In genomic region chr4:84031401-84031800, GRCh38 we compare ENCODE assay signal across 19 cellular contexts.
A peak's percentile ranks its signal among the peaks of the same experiment; 100 is the strongest.
DNase-seq lines count a peak whose midpoint lies in the region; ATAC-seq lines count a peak whose summit lies in the region.
"Had no signal": no experiment of that assay in that cellular context is flagged by ENCODE, and none has a peak within 500 bp of the region (broad histone marks: within the 10 kb centered on the region; RNA-seq: fewer than 3 reads in every experiment).

No MANE protein-coding gene starts in this region.

- H3K4me1 ChIP-seq in SJCRH30 = peaks cover 4% of the 10 kb centered on the region; the same call in 1 of the 2 replicates
- H3K4me1 ChIP-seq: Caco-2, left lung, upper lobe of left lung had no signal

- 0 out of 2 replicates have a peak, but pooled peaks cover 2% of the 10 kb centered on the region for H3K36me3 ChIP-seq in SJCRH30
- H3K36me3 ChIP-seq: left lung, upper lobe of left lung had no signal

- no peak overlapping the region for H3K4me3 ChIP-seq in SJCRH30
- H3K4me3 ChIP-seq: left lung, upper lobe of left lung had no signal

- no peaks in the 10 kb centered on the region for H3K27me3 ChIP-seq in SJCRH30
- H3K27me3 ChIP-seq: left lung, upper lobe of left lung had no signal

- H3K9me3 ChIP-seq in SJCRH30 (replicated peaks) = no peaks in the 10 kb centered on the region
- H3K9me3 ChIP-seq: Caco-2, left lung had no signal

- DNase-seq in SJCRH30 = peak; percentile 9 to 29
- DNase-seq in stimulated activated CD4-positive, alpha-beta T cell treated with anti-CD3 and anti-CD28 coated beads, Interleukin-2, amount 100 ng/mL, for 48 hours = no peak
- no peak for DNase-seq in HuH-7.5 (ENCODE audit: low spot score)
- no peak for DNase-seq in stimulated activated naive CD8-positive, alpha-beta T cell treated with anti-CD3 and anti-CD28 coated beads, Interleukin-15, Interleukin-2, amounts not matched to agents 100 U/mL and 50 U/mL, for 24 hours
- no peak for DNase-seq in NCI-H524 (lab: John Stamatoyannopoulos, UW)
- DNase-seq: activated T-cell treated with anti-CD3 and anti-CD28 coated beads, Interleukin-2, amount 50 U/mL, for 4 hours; Caco-2; caudate nucleus; effector memory CD4-positive, alpha-beta T cell; left lung; NCI-H1930; small intestine; stimulated activated naive B cell treated with anti-CD40 and anti-IgM and Interleukin-4, amounts not matched to agents 10 μg/mL and 1 μg/mL and 100 μg/mL, for 72 hours; T-cell; upper lobe of left lung had no signal

- peak; percentile 50 for ATAC-seq in GM18517 (IDR thresholded peaks at IDR 0.05; ENCODE audit: unreplicated experiment)
- peak; percentile 61 for ATAC-seq in GM21717 (IDR thresholded peaks at IDR 0.05; ENCODE audit: unreplicated experiment)
- peak; percentile 42 for ATAC-seq in HG03342 (IDR thresholded peaks at IDR 0.05; ENCODE audit: unreplicated experiment)
- ATAC-seq in stimulated activated naive CD8-positive, alpha-beta T cell treated with anti-CD3 and anti-CD28 coated beads, Interleukin-15, Interleukin-2, amounts not matched to agents 100 U/mL and 50 U/mL, for 24 hours = no peak
- ATAC-seq: activated T-cell treated with anti-CD3 and anti-CD28 coated beads, Interleukin-2, amount 50 U/mL, for 4 hours; left lung; stimulated activated naive B cell treated with anti-CD40 and anti-IgM and Interleukin-4, amounts not matched to agents 10 μg/mL and 1 μg/mL and 100 μg/mL, for 72 hours; T-cell had no signal

- no peak overlapping the region for H3K27ac ChIP-seq in SJCRH30
- H3K27ac ChIP-seq: left lung, RWPE1, upper lobe of left lung had no signal

Comparison
In these comparisons a context has a peak if more than half of its experiments do, and no peak if none do; other contexts are left out.
1. DNase-seq: peak in SJCRH30 (2 of 2); none in stimulated activated CD4-positive, alpha-beta T cell treated with anti-CD3 and anti-CD28 coated beads, Interleukin-2, amount 100 ng/mL, for 48 hours (0 of 2), HuH-7.5 (single experiment), stimulated activated naive CD8-positive, alpha-beta T cell treated with anti-CD3 and anti-CD28 coated beads, Interleukin-15, Interleukin-2, amounts not matched to agents 100 U/mL and 50 U/mL, for 24 hours (single experiment) and NCI-H524 (0 of 2).